ENCODE assay signal across 1 cellular context in the genomic region with DNA sequence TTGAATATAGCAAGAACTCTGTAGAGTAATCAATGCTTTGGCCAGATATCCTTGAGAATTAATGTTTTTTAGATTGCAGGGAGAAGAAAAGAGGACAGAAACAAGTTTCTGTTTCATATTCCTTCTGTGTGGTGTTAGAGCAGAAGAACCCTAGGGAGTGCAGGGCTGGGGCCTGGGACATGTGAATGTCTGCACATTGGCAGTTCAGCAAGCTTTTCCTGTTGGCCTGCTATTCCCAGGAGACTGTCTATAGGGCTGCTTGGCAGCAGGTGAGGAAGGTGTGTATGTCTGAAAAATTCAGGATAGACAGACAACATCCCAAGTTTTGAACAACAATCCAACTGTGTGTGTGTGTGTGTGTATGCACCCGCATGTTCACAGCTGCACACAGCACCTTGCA.
TF ChIP-seq lines count a peak whose summit lies in the region.

No MANE protein-coding gene starts in this region.

TF ChIP-seq in GM23338, 12 proteins besides CTCF, POLR2A, EP300 and RAD21 (continued from another document):
- TF ChIP-seq, protein P1, sequence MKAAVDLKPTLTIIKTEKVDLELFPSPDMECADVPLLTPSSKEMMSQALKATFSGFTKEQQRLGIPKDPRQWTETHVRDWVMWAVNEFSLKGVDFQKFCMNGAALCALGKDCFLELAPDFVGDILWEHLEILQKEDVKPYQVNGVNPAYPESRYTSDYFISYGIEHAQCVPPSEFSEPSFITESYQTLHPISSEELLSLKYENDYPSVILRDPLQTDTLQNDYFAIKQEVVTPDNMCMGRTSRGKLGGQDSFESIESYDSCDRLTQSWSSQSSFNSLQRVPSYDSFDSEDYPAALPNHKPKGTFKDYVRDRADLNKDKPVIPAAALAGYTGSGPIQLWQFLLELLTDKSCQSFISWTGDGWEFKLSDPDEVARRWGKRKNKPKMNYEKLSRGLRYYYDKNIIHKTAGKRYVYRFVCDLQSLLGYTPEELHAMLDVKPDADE (IDR thresholded peaks at IDR 0.05) = no peak
- TF ChIP-seq, protein P2, sequence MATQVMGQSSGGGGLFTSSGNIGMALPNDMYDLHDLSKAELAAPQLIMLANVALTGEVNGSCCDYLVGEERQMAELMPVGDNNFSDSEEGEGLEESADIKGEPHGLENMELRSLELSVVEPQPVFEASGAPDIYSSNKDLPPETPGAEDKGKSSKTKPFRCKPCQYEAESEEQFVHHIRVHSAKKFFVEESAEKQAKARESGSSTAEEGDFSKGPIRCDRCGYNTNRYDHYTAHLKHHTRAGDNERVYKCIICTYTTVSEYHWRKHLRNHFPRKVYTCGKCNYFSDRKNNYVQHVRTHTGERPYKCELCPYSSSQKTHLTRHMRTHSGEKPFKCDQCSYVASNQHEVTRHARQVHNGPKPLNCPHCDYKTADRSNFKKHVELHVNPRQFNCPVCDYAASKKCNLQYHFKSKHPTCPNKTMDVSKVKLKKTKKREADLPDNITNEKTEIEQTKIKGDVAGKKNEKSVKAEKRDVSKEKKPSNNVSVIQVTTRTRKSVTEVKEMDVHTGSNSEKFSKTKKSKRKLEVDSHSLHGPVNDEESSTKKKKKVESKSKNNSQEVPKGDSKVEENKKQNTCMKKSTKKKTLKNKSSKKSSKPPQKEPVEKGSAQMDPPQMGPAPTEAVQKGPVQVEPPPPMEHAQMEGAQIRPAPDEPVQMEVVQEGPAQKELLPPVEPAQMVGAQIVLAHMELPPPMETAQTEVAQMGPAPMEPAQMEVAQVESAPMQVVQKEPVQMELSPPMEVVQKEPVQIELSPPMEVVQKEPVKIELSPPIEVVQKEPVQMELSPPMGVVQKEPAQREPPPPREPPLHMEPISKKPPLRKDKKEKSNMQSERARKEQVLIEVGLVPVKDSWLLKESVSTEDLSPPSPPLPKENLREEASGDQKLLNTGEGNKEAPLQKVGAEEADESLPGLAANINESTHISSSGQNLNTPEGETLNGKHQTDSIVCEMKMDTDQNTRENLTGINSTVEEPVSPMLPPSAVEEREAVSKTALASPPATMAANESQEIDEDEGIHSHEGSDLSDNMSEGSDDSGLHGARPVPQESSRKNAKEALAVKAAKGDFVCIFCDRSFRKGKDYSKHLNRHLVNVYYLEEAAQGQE (IDR thresholded peaks at IDR 0.05; ENCODE audit: unreplicated experiment) = no peak
- no peak for TF ChIP-seq CREB1 (CRISPR knock-in tag; IDR thresholded peaks at IDR 0.05; ENCODE audit: low read depth)
- TF ChIP-seq NANOG (IDR thresholded peaks at IDR 0.05; ENCODE audit: borderline replicate concordance) = no peak
- no peak for TF ChIP-seq EZH2phosphoT487 (IDR thresholded peaks at IDR 0.05; ENCODE audit: unreplicated experiment)
- no peak for TF ChIP-seq POLR2AphosphoS5 (IDR thresholded peaks at IDR 0.05; ENCODE audit: low read depth)
- TF ChIP-seq JUNB (IDR thresholded peaks at IDR 0.05; ENCODE audit: unreplicated experiment) = no peak
- TF ChIP-seq EZH2 (IDR thresholded peaks at IDR 0.05; ENCODE audit: low read depth, unreplicated experiment) = no peak
TF ChIP-seq in GM23338: peak in this region for 0.
